Comparison of ENCODE assay signal across 1 cellular context in the genomic region with DNA sequence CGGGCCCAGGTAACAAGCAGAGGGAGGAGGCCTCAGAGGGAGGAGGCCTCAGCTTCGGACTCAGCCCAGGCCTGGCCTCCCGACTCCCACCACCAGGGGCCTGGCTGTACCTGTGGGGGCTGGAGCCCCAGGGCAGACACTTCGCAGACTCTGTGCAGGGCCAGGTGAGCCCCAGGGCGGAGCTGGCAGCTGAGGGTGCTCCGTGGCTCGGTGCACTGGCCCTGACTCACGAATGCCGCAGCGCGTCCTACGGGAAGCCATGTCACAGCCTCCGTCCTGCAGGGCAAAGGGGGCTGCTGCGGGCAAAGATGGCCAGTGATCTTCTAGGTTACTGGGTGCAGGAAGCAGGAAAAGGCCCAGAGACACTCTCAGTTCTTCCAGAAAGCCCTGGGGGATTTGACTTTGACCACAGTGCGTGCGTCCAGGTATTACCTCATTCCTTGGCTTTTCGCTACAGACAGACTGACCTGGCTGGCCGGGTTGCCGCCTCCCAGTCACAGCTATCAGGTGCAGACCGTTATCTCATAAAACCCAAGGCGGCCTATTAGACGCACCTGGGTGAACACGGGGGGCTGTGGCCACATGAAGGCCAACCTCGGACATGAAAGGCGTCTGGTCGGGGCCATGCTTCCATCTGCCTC.
TF ChIP-seq lines count a peak whose summit lies in the region.

No MANE protein-coding gene starts in this region.

TF ChIP-seq in SK-N-SH treated with all-trans-retinoic acid at 6 μM for 48 hours, 23 proteins besides CTCF, POLR2A, EP300 and RAD21 (continued from another document):
- TF ChIP-seq TSHZ2 (CRISPR knock-in tag; IDR thresholded peaks at IDR 0.05) (no peak), ZC3H10 (CRISPR knock-in tag; IDR thresholded peaks at IDR 0.05) (no peak), PPARA (CRISPR knock-in tag; IDR thresholded peaks at IDR 0.05; ENCODE audit: borderline replicate concordance) (no peak), ZFP3 (CRISPR knock-in tag; IDR thresholded peaks at IDR 0.05) (no peak), GLIS3 (CRISPR knock-in tag; IDR thresholded peaks at IDR 0.05) (no peak), ISL1 (CRISPR knock-in tag; IDR thresholded peaks at IDR 0.05) (no peak)
- TF ChIP-seq, protein P1, sequence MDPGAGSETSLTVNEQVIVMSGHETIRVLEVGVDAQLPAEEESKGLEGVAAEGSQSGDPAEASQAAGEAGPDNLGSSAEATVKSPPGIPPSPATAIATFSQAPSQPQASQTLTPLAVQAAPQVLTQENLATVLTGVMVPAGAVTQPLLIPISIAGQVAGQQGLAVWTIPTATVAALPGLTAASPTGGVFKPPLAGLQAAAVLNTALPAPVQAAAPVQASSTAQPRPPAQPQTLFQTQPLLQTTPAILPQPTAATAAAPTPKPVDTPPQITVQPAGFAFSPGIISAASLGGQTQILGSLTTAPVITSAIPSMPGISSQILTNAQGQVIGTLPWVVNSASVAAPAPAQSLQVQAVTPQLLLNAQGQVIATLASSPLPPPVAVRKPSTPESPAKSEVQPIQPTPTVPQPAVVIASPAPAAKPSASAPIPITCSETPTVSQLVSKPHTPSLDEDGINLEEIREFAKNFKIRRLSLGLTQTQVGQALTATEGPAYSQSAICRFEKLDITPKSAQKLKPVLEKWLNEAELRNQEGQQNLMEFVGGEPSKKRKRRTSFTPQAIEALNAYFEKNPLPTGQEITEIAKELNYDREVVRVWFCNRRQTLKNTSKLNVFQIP (CRISPR knock-in tag; IDR thresholded peaks at IDR 0.05; ENCODE audit: borderline replicate concordance, low read depth) = no peak
TF ChIP-seq in SK-N-SH treated with all-trans-retinoic acid at 6 μM for 48 hours: peak in this region for 0.
